ENCODE assay signal across 10 cellular contexts in genomic region chr19:15101479-15102082, GRCh38. TPM values are rescaled to one million over a fixed set of nuclear protein-coding genes. Genes with fewer than 3 reads are reported as not detected.
A peak's percentile ranks its signal among the peaks of the same experiment; 100 is the strongest.
DNase-seq lines count a peak whose midpoint lies in the region; ATAC-seq, FAIRE-seq and TF ChIP-seq lines count a peak whose summit lies in the region.
"Had no signal": no experiment of that assay in that cellular context is flagged by ENCODE, and none has a peak within 500 bp of the region (broad histone marks: within the 10 kb centered on the region; RNA-seq: fewer than 3 reads in every experiment).

No MANE protein-coding gene starts in this region.

- no peak overlapping the region for H3K27ac ChIP-seq in brain microvascular endothelial cell
- H3K27ac ChIP-seq in liver (ENCODE audit: low read depth in 1 of 2, low read length in 2 of 2): no peak overlapping the region
- no peak overlapping the region for H3K27ac ChIP-seq in testis

- peaks cover 7 to 10% of the 10 kb centered on the region in 2 donors for H3K27me3 Mint-ChIP-seq in T-cell

- no peak overlapping the region for H3K9ac ChIP-seq in liver (ENCODE audit: low read depth in 1 of 2, low read length in 2 of 2)

- H3K4me1 Mint-ChIP-seq in T-cell: peaks cover 2 to 5% (median 3%) of the 10 kb centered on the region in 3 donors

- H3K4me3 ChIP-seq in AG04449 (ENCODE audit: low read depth, low read length) (no peak overlapping the region), brain microvascular endothelial cell (ENCODE audit: low read depth, low read length) (no peak overlapping the region), liver (ENCODE audit: low read depth in 1 of 3, low read length in 3 of 3) (no peak overlapping the region), testis (no peak overlapping the region)
- H3K4me3 ChIP-seq: HAP-1 had no signal

- POLR2A ChIA-PET in AG04449 (lab: Yijun Ruan, JAX): no interaction called here
- POLR2A ChIA-PET in T-cell (lab: Charles Lee): no interaction called here

- H3K36me3 ChIP-seq in brain microvascular endothelial cell (replicated peaks) (no peaks in the 10 kb centered on the region), liver (ENCODE audit: control insufficient read depth in 4 of 4, insufficient read depth in 3 of 4, low read depth in 1 of 4, low read length in 3 of 4) (no peaks in the 10 kb centered on the region), testis (ENCODE audit: low read depth, missing control alignments) (no peaks in the 10 kb centered on the region)
- H3K36me3 ChIP-seq: HAP-1 had no signal

- intact Hi-C loops in testis (cut with DNase I; ENCODE audit: low total_unique reads): no loop called here

- peak; percentile 11 for FAIRE-seq in GM19239 (lab: Jason Lieb, UNC)
- FAIRE-seq: frontal cortex had no signal

- peaks cover 16% of the 10 kb centered on the region in 3 donors for H3K9me3 Mint-ChIP-seq in T-cell

- no peak for TF ChIP-seq POLR2A in testis (IDR thresholded peaks at IDR 0.05)

- TF ChIP-seq RAD21 in liver (IDR thresholded peaks at IDR 0.05): peak; percentile 79 to 84

- H3K27me3 ChIP-seq in brain microvascular endothelial cell (replicated peaks) (no peaks in the 10 kb centered on the region), liver (ENCODE audit: control insufficient read depth in 4 of 4, insufficient read depth in 4 of 4, low read length in 3 of 4) (no peaks in the 10 kb centered on the region), testis (no peaks in the 10 kb centered on the region)

- WGBS in liver: 57% methylated on average over 3 of the region's 3 CpGs
- WGBS in testis, 2 donors: 64 to 69% methylated on average over 3 of the region's 3 CpGs

- H3K9me3 ChIP-seq in liver (ENCODE audit: control insufficient read depth in 4 of 4, low read length in 3 of 4) (peaks cover 2 to 6% (median 3%) of the 10 kb centered on the region in 4 donors), testis (no peaks in the 10 kb centered on the region)

- peak; percentile 67 for TF ChIP-seq CTCF in AG04449 (IDR thresholded peaks at IDR 0.05; ENCODE audit: insufficient read depth, low read length, missing control alignments)
- TF ChIP-seq CTCF in brain microvascular endothelial cell (IDR thresholded peaks at IDR 0.05; ENCODE audit: low read depth, low read length, missing control alignments): peak; percentile 86
- peak; percentile 77 for TF ChIP-seq CTCF in liver (IDR thresholded peaks at IDR 0.05; ENCODE audit: low read depth, low read length, missing input control)
- TF ChIP-seq CTCF in testis (IDR thresholded peaks at IDR 0.05): peak in 2 of 3 experiments; percentile 56 to 63

- in situ Hi-C loops in brain microvascular endothelial cell (cut with HindIII; ENCODE audit: low pct_ligation_motif_present, low sequenced_read_pairs): no loop called here

- peaks cover 6% of the 10 kb centered on the region for H3K36me3 Mint-ChIP-seq in T-cell

- DNase-seq in AG04449 (ENCODE audit: low read depth, low spot score) (no peak), GM19239 (ENCODE audit: insufficient read length, low spot score) (no peak), T-cell (peak in 27 of 34 experiments; percentile 15 to 56 (median 35)), brain microvascular endothelial cell (peak; percentile 53), testis (peak; percentile 72)
- DNase-seq in effector CD4-positive, alpha-beta T cell: no peak

- no peak overlapping the region for H3K27ac Mint-ChIP-seq in T-cell

- no peak overlapping the region for H3K4me3 Mint-ChIP-seq in T-cell

- ATAC-seq in T-cell (replicated peaks in 1 of 4) (peak; percentile 55 to 66 (median 62)), HG03039 (IDR thresholded peaks at IDR 0.05; ENCODE audit: unreplicated experiment) (no peak)

- CTCF ChIA-PET in AG04449 (lab: Yijun Ruan, JAX): interaction anchor here (0.7 to 8.3 kb wide), 28 partner anchors 10 to 988 kb away, joined by 3 to 73 read pairs (median 4); partner anchors contain the start of gene OR1I1
- CTCF ChIA-PET in T-cell (lab: Charles Lee): interaction anchor here (0.5 to 2.0 kb wide), 11 partner anchors 9 to 454 kb away, joined by 3 to 14 read pairs (median 3); no protein-coding TSS in a partner anchor

- H3K4me1 ChIP-seq in liver (ENCODE audit: control insufficient read depth in 4 of 4, insufficient read depth in 4 of 4, low read length in 3 of 4): no peaks in the 10 kb centered on the region
- no peaks in the 10 kb centered on the region for H3K4me1 ChIP-seq in testis

TF ChIP-seq in liver, 16 proteins besides CTCF, POLR2A, EP300 and RAD21:
- TF ChIP-seq RXRA (IDR thresholded peaks at IDR 0.05): no peak
- peak; percentile 63 for TF ChIP-seq MAX (IDR thresholded peaks at IDR 0.05)

RNA-seq across cellular contexts. Expression of gene SYDE1, which starts 5.6 kb away (rescaled TPM):
- under 1 TPM; 0.18 to 0.58 (median 0.26) TPM for total RNA-seq in T-cell
- 1 to 10 TPM; 3.5 to 4.0 TPM for total RNA-seq in liver
- polyA plus RNA-seq in liver: 1 to 10 TPM in 1 of 2 donors, under 1 TPM in 1; 0.72 to 4.2 TPM
- total RNA-seq in testis: 10 to 100 TPM in 1 of 2 donors, 1 to 10 TPM in 1; 6.7 to 12.3 TPM
- 9.3 TPM for polyA plus RNA-seq in testis (ENCODE audit: insufficient read depth, low read depth, low replicate concordance)

RNA-seq across cellular contexts. Expression of gene OR1I1, which starts 19.6 kb away (rescaled TPM):
- total RNA-seq in T-cell (not detected), liver (not detected), testis (not detected)
- polyA plus RNA-seq in liver (not detected), testis (ENCODE audit: insufficient read depth, low read depth, low replicate concordance) (not detected)

RNA-seq across cellular contexts. Expression of gene CASP14, which starts 52.3 kb away (rescaled TPM):
- total RNA-seq in T-cell (not detected), liver (not detected), testis (under 1 TPM; 0.12 to 0.16 TPM)
- polyA plus RNA-seq in liver (not detected), testis (ENCODE audit: insufficient read depth, low read depth, low replicate concordance) (0.21 TPM)
- total RNA-seq: frontal cortex had no signal

Comparison
In these comparisons a context has a peak if more than half of its experiments do, and no peak if none do; other contexts are left out.
1. DNase-seq: peak in T-cell (27 of 34), brain microvascular endothelial cell (single experiment) and testis (single experiment); none in AG04449 (single experiment), GM19239 (single experiment) and effector CD4-positive, alpha-beta T cell (single experiment).
2. Peak in every context shown above with its lines, with median percentiles within 50 percentile points of each other: CTCF ChIP-seq.